8 cellular contexts compared by ENCODE assay signal in genomic region chr14:75069811-75070145, GRCh38. TPM values are rescaled to one million over a fixed set of nuclear protein-coding genes. Genes with fewer than 3 reads are reported as not detected.
DNase-seq lines count a peak whose midpoint lies in the region; ATAC-seq, FAIRE-seq and TF ChIP-seq lines count a peak whose summit lies in the region.

No MANE protein-coding gene starts in this region.

- peak overlapping the region; percentile 88 for H3K4me2 ChIP-seq in astrocyte (ENCODE audit: low read length)

- H3K27me3 ChIP-seq in astrocyte (ENCODE audit: insufficient read depth, low read length) (no peaks in the 10 kb centered on the region), testis (no peaks in the 10 kb centered on the region)

- H3K9me3 ChIP-seq in astrocyte (ENCODE audit: insufficient read depth, low read depth, low read length) (no peaks in the 10 kb centered on the region), kidney (ENCODE audit: control insufficient read depth in 1 of 2, low read length in 2 of 2) (no peaks in the 10 kb centered on the region), testis (no peaks in the 10 kb centered on the region)

- H3K9me3 Mint-ChIP-seq in astrocyte (ENCODE audit: unreplicated experiment): no peaks in the 10 kb centered on the region
- no peaks in the 10 kb centered on the region for H3K9me3 Mint-ChIP-seq in activated CD4-positive, alpha-beta T cell treated with anti-CD3 and anti-CD28 coated beads, Interleukin-2, amount 10 ng/mL, durations not matched to agents 7 days and 5 days

- H3K79me2 ChIP-seq in astrocyte (ENCODE audit: insufficient read depth, low read length): no peaks in the 10 kb centered on the region

- WGBS in testis, 2 donors: 12 to 25% methylated on average over 1 to 12 of the region's 12 CpGs

- intact Hi-C loops in kidney (cut with DNase I): no loop called here
- intact Hi-C loops in testis (cut with DNase I; ENCODE audit: low total_unique reads): loop anchor here (10.0 kb wide), 1 partner anchor 125 kb away; no protein-coding TSS in a partner anchor

- H3K4me3 ChIP-seq in astrocyte (ENCODE audit: insufficient read depth, low read depth, low read length) (peak overlapping the region; percentile 64), kidney (ENCODE audit: low read length in 2 of 2) (peak overlapping the region; percentile 41 to 82), testis (peak overlapping the region; percentile 55 to 73)

- H4K20me1 ChIP-seq in astrocyte (ENCODE audit: insufficient read depth, low read length): no peaks in the 10 kb centered on the region

- no peak for TF ChIP-seq POLR2A in testis (IDR thresholded peaks at IDR 0.05)

- DNase-seq in NCI-H146 (lab: John Stamatoyannopoulos, UW) (peak; percentile 70), NCI-H146 treated with DMSO at 0.1 percent for 48 hours (lab: John Stamatoyannopoulos, UW; ENCODE audit: unreplicated experiment) (no peak), astrocyte (ENCODE audit: low read depth) (no peak), kidney (no peak), testis (no peak)
- DNase-seq in activated CD4-positive, alpha-beta T cell treated with anti-CD3 and anti-CD28 coated beads, Interleukin-2, amount 10 ng/mL, durations not matched to agents 7 days and 5 days: no peak
- DNase-seq in activated effector memory CD4-positive, alpha-beta T cell treated with anti-CD3 and anti-CD28 coated beads, Interleukin-2, amount 50 U/mL, for 16 hours: no peak

- H3K36me3 ChIP-seq in astrocyte (ENCODE audit: insufficient read depth, low read length) (no peaks in the 10 kb centered on the region), kidney (ENCODE audit: control insufficient read depth in 1 of 2, insufficient read depth in 2 of 2, low read length in 2 of 2) (no peaks in the 10 kb centered on the region), testis (ENCODE audit: low read depth, missing control alignments) (no peaks in the 10 kb centered on the region)

- peak overlapping the region; percentile 91 for H3K27ac Mint-ChIP-seq in astrocyte (ENCODE audit: unreplicated experiment)
- H3K27ac Mint-ChIP-seq in activated CD4-positive, alpha-beta T cell treated with anti-CD3 and anti-CD28 coated beads, Interleukin-2, amount 10 ng/mL, durations not matched to agents 7 days and 5 days: no peak overlapping the region

- H3K4me1 ChIP-seq in astrocyte (ENCODE audit: insufficient read depth, low read length) (peaks cover 10% of the 10 kb centered on the region), kidney (ENCODE audit: control insufficient read depth in 1 of 2, insufficient read depth in 1 of 2, low read depth in 1 of 2, low read length in 2 of 2) (peaks cover 6 to 11% of the 10 kb centered on the region in 2 donors), testis (peaks cover 14% of the 10 kb centered on the region)

- CTCF ChIA-PET in activated CD4-positive, alpha-beta T cell treated with anti-CD3 and anti-CD28 coated beads, Interleukin-2, amount 10 ng/mL, durations not matched to agents 7 days and 5 days (lab: Charles Lee): interaction anchor here (0.6 to 1.7 kb wide), 4 partner anchors 14 to 191 kb away, joined by 3 to 4 read pairs (median 4); no protein-coding TSS in a partner anchor

- H3K36me3 Mint-ChIP-seq in astrocyte (ENCODE audit: low read depth, unreplicated experiment): no peaks in the 10 kb centered on the region
- H3K36me3 Mint-ChIP-seq in activated CD4-positive, alpha-beta T cell treated with anti-CD3 and anti-CD28 coated beads, Interleukin-2, amount 10 ng/mL, durations not matched to agents 7 days and 5 days (ENCODE audit: low read depth): no peaks in the 10 kb centered on the region

- H3K4me3 Mint-ChIP-seq in astrocyte (ENCODE audit: unreplicated experiment): no peak overlapping the region
- H3K4me3 Mint-ChIP-seq in activated CD4-positive, alpha-beta T cell treated with anti-CD3 and anti-CD28 coated beads, Interleukin-2, amount 10 ng/mL, durations not matched to agents 7 days and 5 days: no peak overlapping the region

- H3K27me3 Mint-ChIP-seq in astrocyte (ENCODE audit: low read depth, unreplicated experiment): no peaks in the 10 kb centered on the region
- H3K27me3 Mint-ChIP-seq in activated CD4-positive, alpha-beta T cell treated with anti-CD3 and anti-CD28 coated beads, Interleukin-2, amount 10 ng/mL, durations not matched to agents 7 days and 5 days: no peaks in the 10 kb centered on the region

- peak overlapping the region; percentile 66 for H3K27ac ChIP-seq in astrocyte (ENCODE audit: low read depth, low read length)
- peak overlapping the region; percentile 72 to 96 for H3K27ac ChIP-seq in kidney (ENCODE audit: low read depth in 2 of 2, low read length in 2 of 2)
- peak overlapping the region; percentile 78 to 81 for H3K27ac ChIP-seq in testis

- no peak for TF ChIP-seq CTCF in astrocyte (IDR thresholded peaks at IDR 0.05; ENCODE audit: insufficient read depth, low read depth, low read length)
- no peak for TF ChIP-seq CTCF in kidney (IDR thresholded peaks at IDR 0.05; ENCODE audit: borderline replicate concordance, extremely low read depth, insufficient read depth)
- TF ChIP-seq CTCF in testis (IDR thresholded peaks at IDR 0.05): no peak

- FAIRE-seq in astrocyte (lab: Jason Lieb, UNC) (no peak), kidney (lab: Jason Lieb, UNC) (no peak)

- ATAC-seq in GM19467 (IDR thresholded peaks at IDR 0.05; ENCODE audit: unreplicated experiment): no peak

- peak overlapping the region; percentile 81 for H3K9ac ChIP-seq in astrocyte (ENCODE audit: low read length)
- H3K9ac ChIP-seq in kidney (ENCODE audit: low read length in 2 of 2): peak overlapping the region; percentile 4 to 86

- no peaks in the 10 kb centered on the region for H3K4me1 Mint-ChIP-seq in astrocyte (ENCODE audit: low read depth, unreplicated experiment)
- peaks cover 18% of the 10 kb centered on the region for H3K4me1 Mint-ChIP-seq in activated CD4-positive, alpha-beta T cell treated with anti-CD3 and anti-CD28 coated beads, Interleukin-2, amount 10 ng/mL, durations not matched to agents 7 days and 5 days

- H2AFZ ChIP-seq in astrocyte (ENCODE audit: low read depth, low read length): peak overlapping the region; percentile 83

- POLR2A ChIA-PET in activated CD4-positive, alpha-beta T cell treated with anti-CD3 and anti-CD28 coated beads, Interleukin-2, amount 10 ng/mL, durations not matched to agents 7 days and 5 days (lab: Charles Lee): interaction anchor here (0.6 to 0.9 kb wide), 2 partner anchors 9 kb away, joined by 3 read pairs; no protein-coding TSS in a partner anchor

RNA-seq across cellular contexts. Expression of gene ZC2HC1C, which starts 0.3 kb away (rescaled TPM):
- total RNA-seq in astrocyte (1.4 and 1.7 TPM in 2 replicates), kidney (6.7 TPM), testis (10 to 100 TPM; 35.2 to 63.5 TPM)
- polyA plus RNA-seq in kidney (ENCODE audit: insufficient read depth, low read depth, low replicate concordance) (11.9 TPM), testis (ENCODE audit: insufficient read depth, low read depth, low replicate concordance) (233 TPM)
- total RNA-seq in activated CD4-positive, alpha-beta T cell treated with anti-CD3 and anti-CD28 coated beads, Interleukin-2, amount 10 ng/mL, durations not matched to agents 7 days and 5 days: 1 to 10 TPM; 3.1 to 3.3 TPM

RNA-seq across cellular contexts. Expression of gene ACYP1, which starts 6.0 kb away (rescaled TPM):
- total RNA-seq in astrocyte (6.9 and 8.9 TPM in 2 replicates), kidney (20.6 TPM), testis (10 to 100 TPM; 20.1 to 24.4 TPM)
- polyA plus RNA-seq in kidney (ENCODE audit: insufficient read depth, low read depth, low replicate concordance) (16.8 TPM), testis (ENCODE audit: insufficient read depth, low read depth, low replicate concordance) (38.8 TPM)
- total RNA-seq in activated CD4-positive, alpha-beta T cell treated with anti-CD3 and anti-CD28 coated beads, Interleukin-2, amount 10 ng/mL, durations not matched to agents 7 days and 5 days: 10 to 100 TPM; 52.4 to 62.0 TPM

RNA-seq across cellular contexts. Expression of gene MLH3, which starts 18.5 kb away (rescaled TPM):
- 12.7 and 12.9 TPM in 2 replicates for total RNA-seq in astrocyte
- 31.2 TPM for total RNA-seq in kidney
- polyA plus RNA-seq in kidney (ENCODE audit: insufficient read depth, low read depth, low replicate concordance): 21.7 TPM
- 10 to 100 TPM; 31.8 to 36.2 TPM for total RNA-seq in testis
- polyA plus RNA-seq in testis (ENCODE audit: insufficient read depth, low read depth, low replicate concordance): 21.5 TPM
- total RNA-seq in activated CD4-positive, alpha-beta T cell treated with anti-CD3 and anti-CD28 coated beads, Interleukin-2, amount 10 ng/mL, durations not matched to agents 7 days and 5 days: 10 to 100 TPM; 17.0 to 17.3 TPM

RNA-seq across cellular contexts. Expression of gene NEK9, which starts 57.1 kb away (rescaled TPM):
- 45.2 and 56.3 TPM in 2 replicates for total RNA-seq in astrocyte
- total RNA-seq in kidney: 81.5 TPM
- polyA plus RNA-seq in kidney (ENCODE audit: insufficient read depth, low read depth, low replicate concordance): 25.4 TPM
- 100 to 1,000 TPM; 120 to 125 TPM for total RNA-seq in testis
- 86.6 TPM for polyA plus RNA-seq in testis (ENCODE audit: insufficient read depth, low read depth, low replicate concordance)
- 10 to 100 TPM; 74.9 to 81.6 TPM for total RNA-seq in activated CD4-positive, alpha-beta T cell treated with anti-CD3 and anti-CD28 coated beads, Interleukin-2, amount 10 ng/mL, durations not matched to agents 7 days and 5 days
